Comparison of ENCODE assay signal across 10 cellular contexts in the genomic region with DNA sequence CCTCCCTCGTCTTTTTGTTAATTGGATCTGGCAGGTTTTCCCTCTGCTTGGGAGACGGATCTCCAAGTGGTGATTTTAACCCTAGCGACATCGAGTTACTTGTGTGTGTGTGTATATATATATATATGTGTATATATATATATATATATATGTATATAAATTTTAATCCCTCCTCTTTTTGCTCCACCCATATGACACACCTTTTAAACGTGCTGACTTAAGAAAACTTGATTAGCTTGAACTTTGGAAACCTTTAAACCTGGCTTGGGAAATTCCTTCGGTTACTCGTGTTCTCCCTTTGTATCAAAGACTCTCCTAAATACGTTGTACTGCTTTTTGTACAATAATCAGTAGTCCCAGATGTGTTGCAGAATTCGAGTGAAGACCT. TPM values are rescaled to one million over a fixed set of nuclear protein-coding genes. Genes with fewer than 3 reads are reported as not detected.
DNase-seq lines count a peak whose midpoint lies in the region; ATAC-seq, FAIRE-seq and TF ChIP-seq lines count a peak whose summit lies in the region.
"Had no signal": no experiment of that assay in that cellular context is flagged by ENCODE, and none has a peak within 500 bp of the region (broad histone marks: within the 10 kb centered on the region; RNA-seq: fewer than 3 reads in every experiment).

No MANE protein-coding gene starts in this region.

- H3K36me3 Mint-ChIP-seq in activated CD8-positive, alpha-beta T cell treated with anti-CD3 and anti-CD28 coated beads for 36 hours (ENCODE audit: low read depth) = no peaks in the 10 kb centered on the region

- H3K27ac ChIP-seq in keratinocyte (ENCODE audit: control insufficient read depth, insufficient read depth, low read length) = peak overlapping the region; percentile 92
- peak overlapping the region; percentile 98 for H3K27ac ChIP-seq in testis

- no peaks in the 10 kb centered on the region for H4K20me1 ChIP-seq in keratinocyte (ENCODE audit: control insufficient read depth, extremely low read depth, insufficient read depth, low read length)

- TF ChIP-seq CTCF in keratinocyte (optimal IDR thresholded peaks at IDR 0.05 in 1 of 3, IDR thresholded peaks at IDR 0.05 in 1 of 3, conservative IDR thresholded peaks at IDR 0.05 in 1 of 3; ENCODE audit: extremely low read depth in 1 of 3, insufficient read depth in 2 of 3, low read length in 3 of 3) (no peak), testis (IDR thresholded peaks at IDR 0.05) (no peak)
- TF ChIP-seq CTCF in activated CD8-positive, alpha-beta T cell treated with anti-CD3 and anti-CD28 coated beads for 36 hours (IDR thresholded peaks at IDR 0.05) = no peak

- H3K9me1 ChIP-seq in keratinocyte (ENCODE audit: control insufficient read depth, extremely low read depth, insufficient read depth, low read length) = peaks cover 4% of the 10 kb centered on the region

- no peak overlapping the region for H3K27ac Mint-ChIP-seq in activated CD8-positive, alpha-beta T cell treated with anti-CD3 and anti-CD28 coated beads for 36 hours

- peaks cover 59% of the 10 kb centered on the region for H3K79me2 ChIP-seq in keratinocyte (ENCODE audit: control insufficient read depth, insufficient read depth, low read length)

- dilution Hi-C loops in keratinocyte (cut with MboI; ENCODE audit: extremely low pct_ligation_motif_present, low sequenced_read_pairs) = no loop called here

- no peak for ATAC-seq in activated CD8-positive, alpha-beta T cell treated with anti-CD3 and anti-CD28 coated beads for 36 hours

- H3K9me3 ChIP-seq in keratinocyte (ENCODE audit: control insufficient read depth, low read depth, low read length) (no peaks in the 10 kb centered on the region), testis (no peaks in the 10 kb centered on the region)

- FAIRE-seq in keratinocyte (lab: Jason Lieb, UNC) = no peak
- FAIRE-seq: A204.1 had no signal

- H3K4me1 Mint-ChIP-seq in activated CD8-positive, alpha-beta T cell treated with anti-CD3 and anti-CD28 coated beads for 36 hours (ENCODE audit: low read depth) = peaks cover 46% of the 10 kb centered on the region

- no peaks in the 10 kb centered on the region for H3K9me3 Mint-ChIP-seq in activated CD8-positive, alpha-beta T cell treated with anti-CD3 and anti-CD28 coated beads for 36 hours

- H3K36me3 ChIP-seq in keratinocyte (ENCODE audit: control insufficient read depth in 2 of 2, extremely low read depth in 1 of 2, insufficient read depth in 2 of 2, low read length in 2 of 2) (peaks cover 0 to 3% of the 10 kb centered on the region in 2 experiments), testis (ENCODE audit: low read depth, missing control alignments) (no peaks in the 10 kb centered on the region)

- 2% methylated on average over 9 of the region's 9 CpGs for WGBS in testis, 2 donors

- H3K4me2 ChIP-seq in keratinocyte (ENCODE audit: control insufficient read depth, extremely low read depth, insufficient read depth, low read depth, low read length) = peak overlapping the region; percentile 92

- DNase-seq in DMS53 treated with DMSO at 0.1 percent for 48 hours (lab: John Stamatoyannopoulos, UW; ENCODE audit: unreplicated experiment) = peak; percentile 63
- DNase-seq in DMS53 (lab: John Stamatoyannopoulos, UW) = no peak
- DNase-seq in amniotic stem cell (lab: John Stamatoyannopoulos, UW) = peak; percentile 28
- no peak for DNase-seq in keratinocyte (ENCODE audit: low read depth, low spot score)
- DNase-seq in testis = no peak
- no peak for DNase-seq in activated CD8-positive, alpha-beta T cell treated with anti-CD3 and anti-CD28 coated beads for 36 hours
- no peak for DNase-seq in COLO829 (ENCODE audit: low spot score)
- no peak for DNase-seq in HUDEP-2 (lab: John Stamatoyannopoulos, UW; ENCODE audit: unreplicated experiment in 76 of 76)
- DNase-seq: NCI-H187 treated with DMSO at 0.1 percent for 48 hours had no signal

- H3K4me1 ChIP-seq in keratinocyte (ENCODE audit: control insufficient read depth, extremely low read depth, insufficient read depth, low read length) (peaks cover 23% of the 10 kb centered on the region), testis (peaks cover 28% of the 10 kb centered on the region)

- H3K27me3 ChIP-seq in keratinocyte (ENCODE audit: control insufficient read depth, extremely low read depth, insufficient read depth, low read length) (no peaks in the 10 kb centered on the region), testis (no peaks in the 10 kb centered on the region)

- H3K27me3 Mint-ChIP-seq in activated CD8-positive, alpha-beta T cell treated with anti-CD3 and anti-CD28 coated beads for 36 hours = no peaks in the 10 kb centered on the region

- CTCF ChIA-PET in activated CD8-positive, alpha-beta T cell treated with anti-CD3 and anti-CD28 coated beads for 36 hours (lab: Charles Lee) = interaction anchor here (1.2 kb wide), 1 partner anchor 463 kb away, joined by 3 read pairs; no protein-coding TSS in a partner anchor

- H3K4me3 Mint-ChIP-seq in activated CD8-positive, alpha-beta T cell treated with anti-CD3 and anti-CD28 coated beads for 36 hours = no peak overlapping the region

- H3K9ac ChIP-seq in keratinocyte (ENCODE audit: control insufficient read depth, extremely low read depth, insufficient read depth, low read length) = peak overlapping the region; percentile 94

- peak overlapping the region; percentile 84 for H2AFZ ChIP-seq in keratinocyte (ENCODE audit: control insufficient read depth, low read length)

- H3K4me3 ChIP-seq in keratinocyte (ENCODE audit: control insufficient read depth in 2 of 3, extremely low read depth in 1 of 3, insufficient read depth in 2 of 3, low read depth in 1 of 3, low read length in 3 of 3) (peak overlapping the region; percentile 65 to 88 (median 84)), testis (peak overlapping the region; percentile 97 to 98)

- POLR2A ChIA-PET in activated CD8-positive, alpha-beta T cell treated with anti-CD3 and anti-CD28 coated beads for 36 hours (lab: Charles Lee) = interaction anchor here (1.1 to 1.5 kb wide), 2 partner anchors 10 to 23 kb away, joined by 3 to 6 read pairs; no protein-coding TSS in a partner anchor

- intact Hi-C loops in testis (cut with DNase I; ENCODE audit: low total_unique reads) = no loop called here
- intact Hi-C loops in activated CD8-positive, alpha-beta T cell treated with anti-CD3 and anti-CD28 coated beads for 36 hours (cut with micrococcal nuclease) = no loop called here

- TF ChIP-seq POLR2A in testis (IDR thresholded peaks at IDR 0.05) = no peak

RNA-seq across cellular contexts. Expression of a gene that starts 1.2 kb away (rescaled TPM):
- polyA plus RNA-seq in keratinocyte (104 to 138 TPM (median 113 TPM) in 3 replicates), testis (ENCODE audit: insufficient read depth, low read depth, low replicate concordance) (108 TPM)
- 47.7 TPM for polyA plus RNA-seq in keratinocyte (2011; ENCODE audit: low read depth)
- polyA plus RNA-seq in keratinocyte (2011; cell fraction: cytosol; rRNA removed) = 119 and 232 TPM in 2 replicates
- polyA plus RNA-seq in keratinocyte (2011; cell fraction: nucleus; rRNA removed) = 50.6 and 56.0 TPM in 2 replicates
- 86.9 and 103 TPM in 2 replicates for polyA plus RNA-seq in keratinocyte (2012; ENCODE audit: low replicate concordance)
- polyA minus RNA-seq in keratinocyte = 60.2 to 179 TPM (median 179 TPM) in 3 replicates
- polyA minus RNA-seq in keratinocyte (2011; cell fraction: cytosol; rRNA and poly(A)+ RNA removed) = 105 TPM
- polyA minus RNA-seq in keratinocyte (2011; cell fraction: nucleus; rRNA and poly(A)+ RNA removed) = 23.6 and 49.4 TPM in 2 replicates
- total RNA-seq in testis = 10 to 100 TPM; 59.8 to 89.7 TPM
- total RNA-seq in activated CD8-positive, alpha-beta T cell treated with anti-CD3 and anti-CD28 coated beads for 36 hours = 10 to 100 TPM; 21.5 to 22.6 TPM

Comparison
In these comparisons a context has a peak if more than half of its experiments do, and no peak if none do; other contexts are left out.
1. DNase-seq: peak in DMS53 treated with DMSO at 0.1 percent for 48 hours (single experiment) and amniotic stem cell (single experiment); none in DMS53 (single experiment), keratinocyte (single experiment), testis (single experiment), activated CD8-positive, alpha-beta T cell treated with anti-CD3 and anti-CD28 coated beads for 36 hours (single experiment), COLO829 (single experiment) and HUDEP-2 (0 of 76).